ENCODE assay signal across 32 cellular contexts in genomic region chr2:29990112-29990511, GRCh38.
"Had no signal": no experiment of that assay in that cellular context is flagged by ENCODE, and none has a peak within 500 bp of the region (broad histone marks: within the 10 kb centered on the region; RNA-seq: fewer than 3 reads in every experiment).

No MANE protein-coding gene starts in this region.

- H3K9me3 Mint-ChIP-seq: activated naive CD4-positive, alpha-beta T cell treated with anti-CD3 and anti-CD28 coated beads for 36 hours; activated naive CD8-positive, alpha-beta T cell treated with anti-CD3 and anti-CD28 coated beads for 36 hours; activated T-helper 1 cell treated with anti-CD3 and anti-CD28 coated beads, Interleukin-12 subunit alpha, Interleukin-12 subunit beta, Interleukin-2, Interleukin-4 antibody, amounts not matched to agents 30 ng/mL and 10 ng/mL and 1 ng/mL, durations not matched to agents 14 hours and 24 hours and 36 hours; neural progenitor cell had no signal

- H3K4me1 Mint-ChIP-seq: activated naive CD8-positive, alpha-beta T cell treated with anti-CD3 and anti-CD28 coated beads for 36 hours; naive thymus-derived CD4-positive, alpha-beta T cell; T-helper 17 cell had no signal

- H3K36me3 Mint-ChIP-seq: activated naive CD8-positive, alpha-beta T cell treated with anti-CD3 and anti-CD28 coated beads for 36 hours; naive thymus-derived CD4-positive, alpha-beta T cell; neural progenitor cell had no signal

- H3K36me3 ChIP-seq: adrenal gland, neural progenitor cell, right atrium auricular region, spleen, tibial nerve, WERI-Rb-1 had no signal

- H3K9ac ChIP-seq: neural progenitor cell, parathyroid adenoma had no signal

- H3K27me3 ChIP-seq: adrenal gland, body of pancreas, neural progenitor cell, right atrium auricular region, tibial nerve had no signal

- H3K4me3 ChIP-seq: adrenal gland, body of pancreas, neural progenitor cell, psoas muscle, right atrium auricular region, spleen, tibial nerve had no signal

- H3K4me1 ChIP-seq: adrenal gland, body of pancreas, neural progenitor cell, psoas muscle, right atrium auricular region, spleen, tibial nerve had no signal

- H3K9me3 ChIP-seq: adrenal gland, body of pancreas, psoas muscle, right atrium auricular region, spleen, tibial nerve had no signal

- H3K4me3 Mint-ChIP-seq: activated naive CD4-positive, alpha-beta T cell treated with anti-CD3 and anti-CD28 coated beads for 36 hours; activated naive CD8-positive, alpha-beta T cell treated with anti-CD3 and anti-CD28 coated beads for 36 hours; activated T-helper 1 cell treated with anti-CD3 and anti-CD28 coated beads, Interleukin-12 subunit alpha, Interleukin-12 subunit beta, Interleukin-2, Interleukin-4 antibody, amounts not matched to agents 30 ng/mL and 10 ng/mL and 1 ng/mL, durations not matched to agents 14 hours and 24 hours and 36 hours; naive thymus-derived CD4-positive, alpha-beta T cell; neural progenitor cell; T-helper 17 cell had no signal

- DNase-seq: activated CD4-positive, alpha-beta T cell treated with anti-CD3 and anti-CD28 coated beads for 48 hours; activated CD4-positive, alpha-beta T cell treated with anti-CD3 and anti-CD28 coated beads, Interleukin-2, amount 50 U/mL, for 48 hours; activated CD8-positive, alpha-beta memory T cell treated with anti-CD3 and anti-CD28 coated beads for 24 hours; activated effector memory CD4-positive, alpha-beta T cell treated with anti-CD3 and anti-CD28 coated beads, Interleukin-2, amount 50 U/mL, for 16 hours; activated naive CD4-positive, alpha-beta T cell treated with anti-CD3 and anti-CD28 coated beads for 36 hours; activated naive CD8-positive, alpha-beta T cell treated with anti-CD3 and anti-CD28 coated beads for 36 hours; activated T-cell treated with anti-CD3 and anti-CD28 coated beads, Interleukin-2, amount 50 U/mL, for 1 hour; adrenal gland; aorta; body of pancreas; dermis blood vessel endothelial cell; effector CD4-positive, alpha-beta T cell; hypothalamus; kidney glomerular epithelial cell; left ventricle myocardium superior; midbrain; naive thymus-derived CD4-positive, alpha-beta T cell; occipital lobe; psoas muscle; spleen; stimulated activated naive CD4-positive, alpha-beta T cell; SW 1271; T-helper 17 cell; T1000; WERI-Rb-1 had no signal

- H3K27ac ChIP-seq: adrenal gland, body of pancreas, epithelial cell of prostate, neural progenitor cell, parathyroid adenoma, psoas muscle, right atrium auricular region, spleen, tibial nerve, WERI-Rb-1 had no signal

- ATAC-seq: activated CD4-positive, CD25-positive, alpha-beta regulatory T cell treated with anti-CD3 and anti-CD28 coated beads, Interleukin-2, amount 50 U/mL, for 24 hours; body of pancreas; left ventricle myocardium superior; naive thymus-derived CD4-positive, alpha-beta T cell; psoas muscle; T-helper 17 cell had no signal

- H3K27ac Mint-ChIP-seq: activated naive CD4-positive, alpha-beta T cell treated with anti-CD3 and anti-CD28 coated beads for 36 hours; activated naive CD8-positive, alpha-beta T cell treated with anti-CD3 and anti-CD28 coated beads for 36 hours; activated T-helper 1 cell treated with anti-CD3 and anti-CD28 coated beads, Interleukin-12 subunit alpha, Interleukin-12 subunit beta, Interleukin-2, Interleukin-4 antibody, amounts not matched to agents 30 ng/mL and 10 ng/mL and 1 ng/mL, durations not matched to agents 14 hours and 24 hours and 36 hours; naive thymus-derived CD4-positive, alpha-beta T cell; T-helper 17 cell had no signal
